1 cellular context compared by ENCODE assay signal in genomic region chr19:1271528-1272422, GRCh38.
TF ChIP-seq lines count a peak whose summit lies in the region.

No MANE protein-coding gene starts in this region.

TF ChIP-seq in liver, 16 proteins besides CTCF, POLR2A, EP300 and RAD21 (continued from another document):
- no peak for TF ChIP-seq REST (IDR thresholded peaks at IDR 0.05)
- TF ChIP-seq EGR1 (IDR thresholded peaks at IDR 0.05; ENCODE audit: low read depth in 2 of 2), result no peak
- TF ChIP-seq FOXA2 (IDR thresholded peaks at IDR 0.05), result no peak
- TF ChIP-seq HNF4G (IDR thresholded peaks at IDR 0.05), result no peak
- TF ChIP-seq ATF3 (IDR thresholded peaks at IDR 0.05), result no peak
- no peak for TF ChIP-seq FOXA1 (IDR thresholded peaks at IDR 0.05)
- no peak for TF ChIP-seq HNF4A (conservative IDR thresholded peaks at IDR 0.05)
- TF ChIP-seq JUND (IDR thresholded peaks at IDR 0.05), result no peak
- no peak for TF ChIP-seq RXRA (IDR thresholded peaks at IDR 0.05)
- no peak for TF ChIP-seq TAF1 (conservative IDR thresholded peaks at IDR 0.05)
